In the genomic region with DNA sequence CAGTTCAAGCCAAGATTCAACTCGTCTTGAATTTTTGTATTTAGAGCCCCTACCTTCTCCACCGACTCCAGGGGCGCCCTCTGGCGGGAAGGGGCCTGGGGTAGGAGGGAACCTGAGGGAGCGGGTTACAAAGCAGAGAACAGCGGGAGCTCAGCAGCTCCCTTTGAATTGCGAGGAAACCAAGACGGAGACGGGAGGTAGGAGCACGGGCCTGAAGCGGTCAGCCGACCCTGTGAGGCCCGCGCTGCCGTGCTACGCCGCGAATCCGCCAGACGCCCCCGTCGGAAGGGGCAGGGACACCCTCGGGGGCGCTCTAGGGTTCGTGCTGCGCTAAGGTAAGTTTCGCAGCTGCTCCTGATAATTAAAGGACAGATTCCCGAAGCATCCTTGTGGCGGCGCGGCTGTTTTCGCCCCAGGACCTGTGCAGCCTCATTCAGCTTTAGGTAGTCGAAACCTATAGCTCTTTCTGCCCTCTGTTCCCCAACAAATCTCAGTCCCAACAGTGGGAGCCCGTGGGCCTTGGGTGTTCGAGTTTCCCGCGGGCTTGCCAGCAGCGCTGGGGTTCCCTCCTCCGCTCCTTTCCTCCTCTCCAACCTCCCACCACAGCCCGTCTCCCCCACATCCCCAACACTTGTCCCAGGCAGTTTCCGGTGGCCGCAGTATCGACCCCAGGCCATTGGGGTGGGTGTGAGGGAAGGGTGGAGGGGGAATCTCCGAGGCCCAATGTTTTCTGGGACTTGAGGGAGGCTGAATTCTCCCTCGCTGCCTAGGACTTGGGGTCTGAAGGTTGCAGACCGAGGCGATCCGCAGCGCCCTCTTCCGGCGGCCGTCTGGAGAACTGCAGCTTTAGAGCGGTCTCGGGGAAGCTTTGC, we compare ENCODE assay signal across 11 cellular contexts. TPM values are rescaled to one million over a fixed set of nuclear protein-coding genes. Genes with fewer than 3 reads are reported as not detected.
DNase-seq lines count a peak whose midpoint lies in the region; ATAC-seq and TF ChIP-seq lines count a peak whose summit lies in the region.
"Had no signal": no experiment of that assay in that cellular context is flagged by ENCODE, and none has a peak within 500 bp of the region (broad histone marks: within the 10 kb centered on the region; RNA-seq: fewer than 3 reads in every experiment).

No MANE protein-coding gene starts in this region.

- H3K27me3 ChIP-seq in RWPE2 (ENCODE audit: insufficient read depth, poor library complexity, severe bottlenecking) (peaks cover 100% of the 10 kb centered on the region), iPS-18a (ENCODE audit: control insufficient read depth, insufficient read depth, low read length) (peaks cover 100% of the 10 kb centered on the region), upper lobe of left lung (peaks cover 0 to 37% (median 8%) of the 10 kb centered on the region in 4 donors), ovary (no peaks in the 10 kb centered on the region)

- TF ChIP-seq CTCF in RWPE2 (IDR thresholded peaks at IDR 0.05; ENCODE audit: poor library complexity, severe bottlenecking) (peak; percentile 42), upper lobe of left lung (IDR thresholded peaks at IDR 0.05) (peak in 4 of 6 experiments; percentile 20 to 76 (median 64)), ovary (IDR thresholded peaks at IDR 0.05) (no peak)

- H3K9me3 ChIP-seq in RWPE2 (ENCODE audit: severe bottlenecking) = no peaks in the 10 kb centered on the region
- no peaks in the 10 kb centered on the region for H3K9me3 ChIP-seq in iPS-18a (ENCODE audit: control insufficient read depth, low read depth, low read length)
- no peaks in the 10 kb centered on the region for H3K9me3 ChIP-seq in upper lobe of left lung
- H3K9me3 ChIP-seq in ovary = peaks cover 0 to 3% of the 10 kb centered on the region in 2 donors
- H3K9me3 ChIP-seq: tibial artery had no signal

- H3K4me1 Mint-ChIP-seq in immature natural killer cell = peaks cover 0 to 3% of the 10 kb centered on the region in 2 donors

- WGBS in upper lobe of left lung, 2 donors = 10 to 11% methylated on average over 29 to 54 of the region's 54 CpGs
- 2 to 3% (median 2%) methylated on average over 50 to 54 of the region's 54 CpGs for WGBS in ovary, 3 donors

- TF ChIP-seq EP300 in upper lobe of left lung (IDR thresholded peaks at IDR 0.05) (no peak), ovary (IDR thresholded peaks at IDR 0.05) (no peak)

- peaks cover 17 to 30% (median 25%) of the 10 kb centered on the region in 3 donors for H3K27me3 Mint-ChIP-seq in immature natural killer cell (ENCODE audit: low read depth in 3 of 3)

- H3K27ac Mint-ChIP-seq in immature natural killer cell = no peak overlapping the region
- H3K27ac Mint-ChIP-seq: naive thymus-derived CD4-positive, alpha-beta T cell had no signal

- peaks cover 7 to 44% (median 18%) of the 10 kb centered on the region in 6 donors for H3K9me3 Mint-ChIP-seq in immature natural killer cell

- H3K36me3 ChIP-seq in RWPE2 (ENCODE audit: low read depth) (no peaks in the 10 kb centered on the region), iPS-18a (ENCODE audit: control insufficient read depth, low read depth, low read length) (no peaks in the 10 kb centered on the region), upper lobe of left lung (no peaks in the 10 kb centered on the region), ovary (no peaks in the 10 kb centered on the region)
- H3K36me3 ChIP-seq: tibial artery had no signal

- H3K4me1 ChIP-seq in RWPE2 (ENCODE audit: insufficient read depth, poor library complexity, severe bottlenecking) = peaks cover 2% of the 10 kb centered on the region
- H3K4me1 ChIP-seq in iPS-18a (ENCODE audit: control insufficient read depth, low read depth, low read length) = peaks cover 8% of the 10 kb centered on the region
- peaks cover 10 to 43% (median 17%) of the 10 kb centered on the region in 4 donors for H3K4me1 ChIP-seq in upper lobe of left lung
- H3K4me1 ChIP-seq in ovary (ENCODE audit: insufficient read depth) = peaks cover 1% of the 10 kb centered on the region

- no peak overlapping the region for H3K27ac ChIP-seq in RWPE2 (ENCODE audit: poor library complexity, severe bottlenecking)
- H3K27ac ChIP-seq in iPS-18a (ENCODE audit: low read length) = no peak overlapping the region
- peak overlapping the region; percentile 2 to 88 (median 67) for H3K27ac ChIP-seq in upper lobe of left lung
- H3K27ac ChIP-seq in ovary = no peak overlapping the region
- H3K27ac ChIP-seq: tibial artery had no signal

- H3K4me3 Mint-ChIP-seq in immature natural killer cell = no peak overlapping the region

- DNase-seq in Right ventricle myocardium superior = no peak
- no peak for DNase-seq in left cardiac atrium
- DNase-seq in RWPE2 (ENCODE audit: low spot score) = no peak
- DNase-seq in upper lobe of left lung = peak; percentile 71 to 93
- no peak for DNase-seq in cerebellar nuclear complex (lab: John Stamatoyannopoulos, UW)
- no peak for DNase-seq in immature natural killer cell
- no peak for DNase-seq in ovary
- DNase-seq: activated naive CD4-positive, alpha-beta T cell treated with Interleukin-2 at 50 U/mL for 16 hours; naive thymus-derived CD4-positive, alpha-beta T cell; tibial artery had no signal

- H3K36me3 Mint-ChIP-seq in immature natural killer cell = peaks cover 0 to 4% (median 0%) of the 10 kb centered on the region in 3 donors

- TF ChIP-seq POLR2A in upper lobe of left lung (IDR thresholded peaks at IDR 0.05) (no peak), ovary (IDR thresholded peaks at IDR 0.05) (no peak)

- no peak overlapping the region for H3K9ac ChIP-seq in iPS-18a (ENCODE audit: low read length)

- ATAC-seq in Right ventricle myocardium superior (ENCODE audit: poor library complexity) (peak; percentile 61), left cardiac atrium (no peak), RWPE2 (ENCODE audit: low read depth) (no peak), upper lobe of left lung (ENCODE audit: low FRiP score in 2 of 2) (peak; percentile 29 to 77)
- ATAC-seq: naive thymus-derived CD4-positive, alpha-beta T cell had no signal

- no peak overlapping the region for H3K4me3 ChIP-seq in RWPE2 (ENCODE audit: severe bottlenecking)
- peak overlapping the region; percentile 38 for H3K4me3 ChIP-seq in iPS-18a (ENCODE audit: low read length)
- peak overlapping the region in 3 of 4 donors; percentile 32 to 41 (median 41) for H3K4me3 ChIP-seq in upper lobe of left lung
- H3K4me3 ChIP-seq in ovary = no peak overlapping the region
- H3K4me3 ChIP-seq: tibial artery had no signal

- intact Hi-C loops in Right ventricle myocardium superior (cut with DNase I) = no loop called here
- intact Hi-C loops in left cardiac atrium (cut with DNase I) = no loop called here
- intact Hi-C loops in ovary (cut with DNase I) = no loop called here

RNA-seq across cellular contexts. Expression of gene NKX2-1, which starts 5.1 kb away (rescaled TPM):
- not detected for total RNA-seq in Right ventricle myocardium superior
- total RNA-seq in left cardiac atrium = not detected
- 100 to 1,000 TPM; 140 to 467 (median 284) TPM for total RNA-seq in upper lobe of left lung
- polyA plus RNA-seq in immature natural killer cell = not detected
- total RNA-seq in ovary = under 1 TPM in 1 of 7 donors, not detected in 6; 0.18 TPM
- polyA plus RNA-seq in ovary = not detected
- total RNA-seq: naive thymus-derived CD4-positive, alpha-beta T cell had no signal
- polyA plus RNA-seq: naive thymus-derived CD4-positive, alpha-beta T cell had no signal

RNA-seq across cellular contexts. Expression of gene NKX2-8, which starts 57.3 kb away (rescaled TPM):
- total RNA-seq in Right ventricle myocardium superior (not detected), left cardiac atrium (not detected), upper lobe of left lung (1 to 10 TPM in 2 of 6 donors, under 1 TPM in 1, not detected in 3; 0.77 to 2.7 (median 2.1) TPM), ovary (not detected)
- polyA plus RNA-seq in immature natural killer cell (not detected), ovary (not detected)
- total RNA-seq: naive thymus-derived CD4-positive, alpha-beta T cell had no signal
- polyA plus RNA-seq: naive thymus-derived CD4-positive, alpha-beta T cell had no signal

Comparison
In these comparisons a context has a peak if more than half of its experiments do, and no peak if none do; other contexts are left out.
1. ATAC-seq: peak in Right ventricle myocardium superior (single experiment) and upper lobe of left lung (2 of 2); none in left cardiac atrium (0 of 2) and RWPE2 (single experiment).
2. DNase-seq: peak in upper lobe of left lung (2 of 2); none in Right ventricle myocardium superior (single experiment), left cardiac atrium (single experiment), RWPE2 (single experiment), cerebellar nuclear complex (0 of 2), immature natural killer cell (0 of 3) and ovary (0 of 5).
3. H3K27ac ChIP-seq: peak in upper lobe of left lung (4 of 4); none in RWPE2 (single experiment), iPS-18a (single experiment) and ovary (0 of 2).
4. H3K4me3 ChIP-seq: peak in iPS-18a (single experiment) and upper lobe of left lung (3 of 4); none in RWPE2 (single experiment) and ovary (single experiment).
5. CTCF ChIP-seq: peak in RWPE2 (single experiment) and upper lobe of left lung (4 of 6); none in ovary (0 of 3).
6. RNA of gene NKX2-1, which starts 5.1 kb away (total RNA-seq): 140 to 467 TPM in upper lobe of left lung; not detected in left cardiac atrium, not detected in Right ventricle myocardium superior (single experiment) and 0.18 TPM in ovary; every median in the first group is over 100 times any median in the second.